1 cellular context compared by ENCODE assay signal in the genomic region with DNA sequence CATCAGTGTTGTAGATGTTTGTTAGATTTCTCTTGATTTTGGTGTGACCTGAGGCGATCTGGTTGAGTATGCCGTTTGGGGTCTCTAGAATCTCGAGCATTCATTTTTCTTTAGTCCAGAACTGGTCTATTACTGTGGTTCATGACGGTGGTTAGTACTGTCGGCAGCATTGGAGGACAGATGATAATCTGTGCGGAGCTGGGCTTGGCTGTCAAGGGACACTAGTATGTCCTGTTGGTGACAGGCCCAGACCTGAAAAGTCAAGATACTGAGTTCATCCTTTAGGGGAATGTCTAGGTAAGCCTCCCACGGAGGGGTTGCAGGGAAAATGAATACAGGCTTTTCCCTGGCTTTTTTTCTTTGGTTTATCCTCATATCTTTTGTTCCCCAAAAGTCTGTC.
TF ChIP-seq lines count a peak whose summit lies in the region.

No MANE protein-coding gene starts in this region.

TF ChIP-seq in WTC11, 78 proteins besides CTCF, POLR2A, EP300 and RAD21 (continued from another document):
- TF ChIP-seq, protein P1, sequence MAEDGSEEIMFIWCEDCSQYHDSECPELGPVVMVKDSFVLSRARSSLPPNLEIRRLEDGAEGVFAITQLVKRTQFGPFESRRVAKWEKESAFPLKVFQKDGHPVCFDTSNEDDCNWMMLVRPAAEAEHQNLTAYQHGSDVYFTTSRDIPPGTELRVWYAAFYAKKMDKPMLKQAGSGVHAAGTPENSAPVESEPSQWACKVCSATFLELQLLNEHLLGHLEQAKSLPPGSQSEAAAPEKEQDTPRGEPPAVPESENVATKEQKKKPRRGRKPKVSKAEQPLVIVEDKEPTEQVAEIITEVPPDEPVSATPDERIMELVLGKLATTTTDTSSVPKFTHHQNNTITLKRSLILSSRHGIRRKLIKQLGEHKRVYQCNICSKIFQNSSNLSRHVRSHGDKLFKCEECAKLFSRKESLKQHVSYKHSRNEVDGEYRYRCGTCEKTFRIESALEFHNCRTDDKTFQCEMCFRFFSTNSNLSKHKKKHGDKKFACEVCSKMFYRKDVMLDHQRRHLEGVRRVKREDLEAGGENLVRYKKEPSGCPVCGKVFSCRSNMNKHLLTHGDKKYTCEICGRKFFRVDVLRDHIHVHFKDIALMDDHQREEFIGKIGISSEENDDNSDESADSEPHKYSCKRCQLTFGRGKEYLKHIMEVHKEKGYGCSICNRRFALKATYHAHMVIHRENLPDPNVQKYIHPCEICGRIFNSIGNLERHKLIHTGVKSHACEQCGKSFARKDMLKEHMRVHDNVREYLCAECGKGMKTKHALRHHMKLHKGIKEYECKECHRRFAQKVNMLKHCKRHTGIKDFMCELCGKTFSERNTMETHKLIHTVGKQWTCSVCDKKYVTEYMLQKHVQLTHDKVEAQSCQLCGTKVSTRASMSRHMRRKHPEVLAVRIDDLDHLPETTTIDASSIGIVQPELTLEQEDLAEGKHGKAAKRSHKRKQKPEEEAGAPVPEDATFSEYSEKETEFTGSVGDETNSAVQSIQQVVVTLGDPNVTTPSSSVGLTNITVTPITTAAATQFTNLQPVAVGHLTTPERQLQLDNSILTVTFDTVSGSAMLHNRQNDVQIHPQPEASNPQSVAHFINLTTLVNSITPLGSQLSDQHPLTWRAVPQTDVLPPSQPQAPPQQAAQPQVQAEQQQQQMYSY (CRISPR knock-in tag; IDR thresholded peaks at IDR 0.05) = no peak
- TF ChIP-seq CREB1 (CRISPR knock-in tag; IDR thresholded peaks at IDR 0.05) (no peak), ZNF121 (CRISPR knock-in tag; IDR thresholded peaks at IDR 0.05) (no peak), NR1H2 (CRISPR knock-in tag; IDR thresholded peaks at IDR 0.05) (no peak), ZNF416 (CRISPR knock-in tag; IDR thresholded peaks at IDR 0.05) (no peak), SP1 (CRISPR knock-in tag; conservative IDR thresholded peaks at IDR 0.05) (no peak), SOX15 (CRISPR knock-in tag; IDR thresholded peaks at IDR 0.05) (no peak), TP53 (CRISPR knock-in tag; IDR thresholded peaks at IDR 0.05) (no peak), ZNF396 (CRISPR knock-in tag; IDR thresholded peaks at IDR 0.05; ENCODE audit: borderline replicate concordance) (no peak), SMAD3 (CRISPR knock-in tag; IDR thresholded peaks at IDR 0.05; ENCODE audit: borderline replicate concordance) (no peak), EMX1 (CRISPR knock-in tag; IDR thresholded peaks at IDR 0.05) (no peak), OVOL2 (CRISPR knock-in tag; IDR thresholded peaks at IDR 0.05; ENCODE audit: borderline replicate concordance) (no peak), TEAD4 (CRISPR knock-in tag; IDR thresholded peaks at IDR 0.05) (no peak)
- TF ChIP-seq, protein P2, sequence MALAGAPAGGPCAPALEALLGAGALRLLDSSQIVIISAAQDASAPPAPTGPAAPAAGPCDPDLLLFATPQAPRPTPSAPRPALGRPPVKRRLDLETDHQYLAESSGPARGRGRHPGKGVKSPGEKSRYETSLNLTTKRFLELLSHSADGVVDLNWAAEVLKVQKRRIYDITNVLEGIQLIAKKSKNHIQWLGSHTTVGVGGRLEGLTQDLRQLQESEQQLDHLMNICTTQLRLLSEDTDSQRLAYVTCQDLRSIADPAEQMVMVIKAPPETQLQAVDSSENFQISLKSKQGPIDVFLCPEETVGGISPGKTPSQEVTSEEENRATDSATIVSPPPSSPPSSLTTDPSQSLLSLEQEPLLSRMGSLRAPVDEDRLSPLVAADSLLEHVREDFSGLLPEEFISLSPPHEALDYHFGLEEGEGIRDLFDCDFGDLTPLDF (CRISPR knock-in tag; IDR thresholded peaks at IDR 0.05) = no peak
TF ChIP-seq in WTC11: peak in this region for 0.
